In genomic region chr4:125398263-125398662, GRCh38 we compare ENCODE assay signal across 24 cellular contexts.
"Had no signal": no experiment of that assay in that cellular context is flagged by ENCODE, and none has a peak within 500 bp of the region (broad histone marks: within the 10 kb centered on the region; RNA-seq: fewer than 3 reads in every experiment).

No MANE protein-coding gene starts in this region.

- H3K4me1 ChIP-seq: adrenal gland, tibial nerve had no signal

- H3K4me3 ChIP-seq: adrenal gland, gastroesophageal sphincter, ovary, psoas muscle, tibial nerve had no signal

- H3K27me3 ChIP-seq: adrenal gland, gastroesophageal sphincter, ovary, tibial nerve had no signal

- ATAC-seq: activated CD4-positive, alpha-beta T cell treated with anti-CD3 and anti-CD28 coated beads for 36 hours; activated naive CD4-positive, alpha-beta T cell treated with anti-CD3 and anti-CD28 coated beads, Interleukin-2, amount 50 U/mL, for 72 hours; activated T-helper 17 cell treated with anti-CD3 and anti-CD28 coated beads, Interleukin-2, amount 50 U/mL, for 72 hours; gastroesophageal sphincter; psoas muscle; stimulated activated naive CD8-positive, alpha-beta T cell treated with anti-CD3 and anti-CD28 coated beads, Interleukin-15, Interleukin-2, amounts not matched to agents 100 U/mL and 50 U/mL, for 24 hours; T-helper 17 cell had no signal

- H3K9me3 ChIP-seq: adrenal gland, gastroesophageal sphincter, ovary, psoas muscle, tibial nerve had no signal

- DNase-seq: activated B cell treated with CpG ODN at 0.5 μM for 24 hours; activated CD4-positive, alpha-beta T cell treated with anti-CD3 and anti-CD28 coated beads for 36 hours; activated CD4-positive, alpha-beta T cell treated with anti-CD3 and anti-CD28 coated beads, Interleukin-2, amount 50 U/mL, for 4 hours; activated CD8-positive, alpha-beta memory T cell treated with anti-CD3 and anti-CD28 coated beads for 24 hours; activated CD8-positive, alpha-beta memory T cell treated with anti-CD3 and anti-CD28 coated beads, Interleukin-2, amount 50 U/mL, for 4 hours; activated T-cell treated with anti-CD3 and anti-CD28 coated beads, Interleukin-2, amount 50 U/mL, for 24 hours; adrenal gland; cortex of kidney; endodermal cell; head of caudate nucleus; hypothalamus; ovary; psoas muscle; right cardiac atrium; stimulated activated CD4-positive, alpha-beta T cell treated with anti-CD3 and anti-CD28 coated beads, Interleukin-12 subunit alpha, Interleukin-12 subunit beta, amount 100 ng/mL, for 4 hours; stimulated activated CD4-positive, alpha-beta T cell treated with anti-CD3 and anti-CD28 coated beads, Interleukin-4, amount 100 ng/mL, for 4 hours; stimulated activated naive CD8-positive, alpha-beta T cell treated with anti-CD3 and anti-CD28 coated beads, Interleukin-15, Interleukin-2, amounts not matched to agents 100 U/mL and 50 U/mL, for 24 hours; substantia nigra; T-helper 17 cell had no signal

- H3K27ac ChIP-seq: adrenal gland, epithelial cell of prostate, gastroesophageal sphincter, ovary, tibial nerve had no signal

- H3K36me3 ChIP-seq: adrenal gland, gastroesophageal sphincter, ovary, tibial nerve had no signal
